1 cellular context compared by ENCODE assay signal in the genomic region with DNA sequence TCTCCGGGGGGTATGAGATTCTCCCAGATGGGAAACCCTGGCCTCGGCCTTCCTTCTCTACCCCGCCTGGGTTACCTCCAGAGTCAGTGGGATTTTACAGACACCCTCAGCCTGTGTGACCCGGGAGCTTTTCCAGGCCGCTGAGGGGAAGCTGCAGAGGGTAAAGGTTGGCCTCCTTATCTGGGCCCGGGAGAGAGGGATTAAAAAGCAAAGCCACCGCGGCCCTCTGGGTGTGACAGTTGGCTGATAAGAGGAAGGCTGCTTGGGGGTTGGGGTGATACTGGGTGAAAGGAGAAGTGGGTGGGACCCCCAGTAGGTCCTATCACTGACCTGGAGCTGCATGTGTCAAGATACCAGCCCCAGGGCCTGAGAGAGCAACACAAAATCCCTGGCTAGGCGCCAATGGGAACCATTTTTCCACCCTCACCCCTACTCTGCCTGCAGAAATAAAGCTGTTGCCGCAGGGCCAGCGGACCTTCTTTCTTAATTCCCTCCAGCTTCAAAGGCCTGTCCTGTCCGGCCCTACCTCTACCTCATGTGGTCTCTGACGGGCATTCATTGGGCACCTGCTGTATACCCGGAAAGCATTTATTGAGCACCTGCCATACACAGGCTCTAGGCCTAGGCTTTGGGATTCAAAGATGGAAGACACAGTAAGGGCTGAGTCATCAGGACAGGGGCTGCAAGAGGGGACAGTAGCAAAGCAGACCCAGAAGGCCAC.
TF ChIP-seq lines count a peak whose summit lies in the region.

No MANE protein-coding gene starts in this region.

TF ChIP-seq in HepG2, 621 proteins besides CTCF, POLR2A, EP300 and RAD21 (continued from another document and continues in another):
- TF ChIP-seq, protein P1, sequence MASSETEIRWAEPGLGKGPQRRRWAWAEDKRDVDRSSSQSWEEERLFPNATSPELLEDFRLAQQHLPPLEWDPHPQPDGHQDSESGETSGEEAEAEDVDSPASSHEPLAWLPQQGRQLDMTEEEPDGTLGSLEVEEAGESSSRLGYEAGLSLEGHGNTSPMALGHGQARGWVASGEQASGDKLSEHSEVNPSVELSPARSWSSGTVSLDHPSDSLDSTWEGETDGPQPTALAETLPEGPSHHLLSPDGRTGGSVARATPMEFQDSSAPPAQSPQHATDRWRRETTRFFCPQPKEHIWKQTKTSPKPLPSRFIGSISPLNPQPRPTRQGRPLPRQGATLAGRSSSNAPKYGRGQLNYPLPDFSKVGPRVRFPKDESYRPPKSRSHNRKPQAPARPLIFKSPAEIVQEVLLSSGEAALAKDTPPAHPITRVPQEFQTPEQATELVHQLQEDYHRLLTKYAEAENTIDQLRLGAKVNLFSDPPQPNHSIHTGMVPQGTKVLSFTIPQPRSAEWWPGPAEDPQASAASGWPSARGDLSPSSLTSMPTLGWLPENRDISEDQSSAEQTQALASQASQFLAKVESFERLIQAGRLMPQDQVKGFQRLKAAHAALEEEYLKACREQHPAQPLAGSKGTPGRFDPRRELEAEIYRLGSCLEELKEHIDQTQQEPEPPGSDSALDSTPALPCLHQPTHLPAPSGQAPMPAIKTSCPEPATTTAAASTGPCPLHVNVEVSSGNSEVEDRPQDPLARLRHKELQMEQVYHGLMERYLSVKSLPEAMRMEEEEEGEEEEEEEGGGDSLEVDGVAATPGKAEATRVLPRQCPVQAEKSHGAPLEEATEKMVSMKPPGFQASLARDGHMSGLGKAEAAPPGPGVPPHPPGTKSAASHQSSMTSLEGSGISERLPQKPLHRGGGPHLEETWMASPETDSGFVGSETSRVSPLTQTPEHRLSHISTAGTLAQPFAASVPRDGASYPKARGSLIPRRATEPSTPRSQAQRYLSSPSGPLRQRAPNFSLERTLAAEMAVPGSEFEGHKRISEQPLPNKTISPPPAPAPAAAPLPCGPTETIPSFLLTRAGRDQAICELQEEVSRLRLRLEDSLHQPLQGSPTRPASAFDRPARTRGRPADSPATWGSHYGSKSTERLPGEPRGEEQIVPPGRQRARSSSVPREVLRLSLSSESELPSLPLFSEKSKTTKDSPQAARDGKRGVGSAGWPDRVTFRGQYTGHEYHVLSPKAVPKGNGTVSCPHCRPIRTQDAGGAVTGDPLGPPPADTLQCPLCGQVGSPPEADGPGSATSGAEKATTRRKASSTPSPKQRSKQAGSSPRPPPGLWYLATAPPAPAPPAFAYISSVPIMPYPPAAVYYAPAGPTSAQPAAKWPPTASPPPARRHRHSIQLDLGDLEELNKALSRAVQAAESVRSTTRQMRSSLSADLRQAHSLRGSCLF (CRISPR knock-in tag; IDR thresholded peaks at IDR 0.05; ENCODE audit: borderline replicate concordance), result no peak
- no peak for TF ChIP-seq ZNF768 (CRISPR knock-in tag; IDR thresholded peaks at IDR 0.05)
- no peak; the same call in 1 of the 2 replicates for TF ChIP-seq ZNF713 (CRISPR knock-in tag; IDR thresholded peaks at IDR 0.05)
- TF ChIP-seq CCDC6 (CRISPR knock-in tag; IDR thresholded peaks at IDR 0.05), result peak; percentile 86; the same call in 1 of the 2 replicates
- TF ChIP-seq ZBTB1 (CRISPR knock-in tag; IDR thresholded peaks at IDR 0.05; ENCODE audit: borderline replicate concordance), result no peak
- peak; percentile 42; the same call in 1 of the 2 replicates for TF ChIP-seq MLLT10 (CRISPR knock-in tag; IDR thresholded peaks at IDR 0.05)
- peak; percentile 8; the same call in 1 of the 2 replicates for TF ChIP-seq ZSCAN12 (CRISPR knock-in tag; IDR thresholded peaks at IDR 0.05)
- TF ChIP-seq TOE1 (CRISPR knock-in tag; IDR thresholded peaks at IDR 0.05), result peak; percentile 97
- TF ChIP-seq ARHGAP35 (CRISPR knock-in tag; IDR thresholded peaks at IDR 0.05; ENCODE audit: borderline replicate concordance), result peak; percentile 35; the same call in 1 of the 2 replicates
- no peak for TF ChIP-seq ZNF530 (CRISPR knock-in tag; IDR thresholded peaks at IDR 0.05; ENCODE audit: low read depth)
- TF ChIP-seq ZNF468 (CRISPR knock-in tag; IDR thresholded peaks at IDR 0.05), result no peak
- TF ChIP-seq ZC3H4 (CRISPR knock-in tag; IDR thresholded peaks at IDR 0.05; ENCODE audit: borderline replicate concordance), result no peak
- TF ChIP-seq, protein P2, sequence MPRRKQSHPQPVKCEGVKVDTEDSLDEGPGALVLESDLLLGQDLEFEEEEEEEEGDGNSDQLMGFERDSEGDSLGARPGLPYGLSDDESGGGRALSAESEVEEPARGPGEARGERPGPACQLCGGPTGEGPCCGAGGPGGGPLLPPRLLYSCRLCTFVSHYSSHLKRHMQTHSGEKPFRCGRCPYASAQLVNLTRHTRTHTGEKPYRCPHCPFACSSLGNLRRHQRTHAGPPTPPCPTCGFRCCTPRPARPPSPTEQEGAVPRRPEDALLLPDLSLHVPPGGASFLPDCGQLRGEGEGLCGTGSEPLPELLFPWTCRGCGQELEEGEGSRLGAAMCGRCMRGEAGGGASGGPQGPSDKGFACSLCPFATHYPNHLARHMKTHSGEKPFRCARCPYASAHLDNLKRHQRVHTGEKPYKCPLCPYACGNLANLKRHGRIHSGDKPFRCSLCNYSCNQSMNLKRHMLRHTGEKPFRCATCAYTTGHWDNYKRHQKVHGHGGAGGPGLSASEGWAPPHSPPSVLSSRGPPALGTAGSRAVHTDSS (CRISPR knock-in tag; conservative IDR thresholded peaks at IDR 0.05), result no peak
- TF ChIP-seq, protein P3, sequence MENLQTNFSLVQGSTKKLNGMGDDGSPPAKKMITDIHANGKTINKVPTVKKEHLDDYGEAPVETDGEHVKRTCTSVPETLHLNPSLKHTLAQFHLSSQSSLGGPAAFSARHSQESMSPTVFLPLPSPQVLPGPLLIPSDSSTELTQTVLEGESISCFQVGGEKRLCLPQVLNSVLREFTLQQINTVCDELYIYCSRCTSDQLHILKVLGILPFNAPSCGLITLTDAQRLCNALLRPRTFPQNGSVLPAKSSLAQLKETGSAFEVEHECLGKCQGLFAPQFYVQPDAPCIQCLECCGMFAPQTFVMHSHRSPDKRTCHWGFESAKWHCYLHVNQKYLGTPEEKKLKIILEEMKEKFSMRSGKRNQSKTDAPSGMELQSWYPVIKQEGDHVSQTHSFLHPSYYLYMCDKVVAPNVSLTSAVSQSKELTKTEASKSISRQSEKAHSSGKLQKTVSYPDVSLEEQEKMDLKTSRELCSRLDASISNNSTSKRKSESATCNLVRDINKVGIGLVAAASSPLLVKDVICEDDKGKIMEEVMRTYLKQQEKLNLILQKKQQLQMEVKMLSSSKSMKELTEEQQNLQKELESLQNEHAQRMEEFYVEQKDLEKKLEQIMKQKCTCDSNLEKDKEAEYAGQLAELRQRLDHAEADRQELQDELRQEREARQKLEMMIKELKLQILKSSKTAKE (CRISPR knock-in tag; IDR thresholded peaks at IDR 0.05; ENCODE audit: borderline replicate concordance), result peak; percentile 97
- no peak for TF ChIP-seq NBN (conservative IDR thresholded peaks at IDR 0.05)
- peak; percentile 96 for TF ChIP-seq ZSCAN29 (CRISPR knock-in tag; conservative IDR thresholded peaks at IDR 0.05)
- TF ChIP-seq, protein P4, sequence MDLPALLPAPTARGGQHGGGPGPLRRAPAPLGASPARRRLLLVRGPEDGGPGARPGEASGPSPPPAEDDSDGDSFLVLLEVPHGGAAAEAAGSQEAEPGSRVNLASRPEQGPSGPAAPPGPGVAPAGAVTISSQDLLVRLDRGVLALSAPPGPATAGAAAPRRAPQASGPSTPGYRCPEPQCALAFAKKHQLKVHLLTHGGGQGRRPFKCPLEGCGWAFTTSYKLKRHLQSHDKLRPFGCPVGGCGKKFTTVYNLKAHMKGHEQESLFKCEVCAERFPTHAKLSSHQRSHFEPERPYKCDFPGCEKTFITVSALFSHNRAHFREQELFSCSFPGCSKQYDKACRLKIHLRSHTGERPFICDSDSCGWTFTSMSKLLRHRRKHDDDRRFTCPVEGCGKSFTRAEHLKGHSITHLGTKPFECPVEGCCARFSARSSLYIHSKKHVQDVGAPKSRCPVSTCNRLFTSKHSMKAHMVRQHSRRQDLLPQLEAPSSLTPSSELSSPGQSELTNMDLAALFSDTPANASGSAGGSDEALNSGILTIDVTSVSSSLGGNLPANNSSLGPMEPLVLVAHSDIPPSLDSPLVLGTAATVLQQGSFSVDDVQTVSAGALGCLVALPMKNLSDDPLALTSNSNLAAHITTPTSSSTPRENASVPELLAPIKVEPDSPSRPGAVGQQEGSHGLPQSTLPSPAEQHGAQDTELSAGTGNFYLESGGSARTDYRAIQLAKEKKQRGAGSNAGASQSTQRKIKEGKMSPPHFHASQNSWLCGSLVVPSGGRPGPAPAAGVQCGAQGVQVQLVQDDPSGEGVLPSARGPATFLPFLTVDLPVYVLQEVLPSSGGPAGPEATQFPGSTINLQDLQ (CRISPR knock-in tag; IDR thresholded peaks at IDR 0.05), result peak; percentile 72; the same call in 1 of the 2 replicates
- TF ChIP-seq ZNF556 (CRISPR knock-in tag; IDR thresholded peaks at IDR 0.05; ENCODE audit: borderline replicate concordance), result peak; percentile 93
- TF ChIP-seq ZNF720 (CRISPR knock-in tag; IDR thresholded peaks at IDR 0.05), result no peak
- no peak for TF ChIP-seq ZKSCAN1 (IDR thresholded peaks at IDR 0.05; ENCODE audit: low read length)
- TF ChIP-seq, protein P5, sequence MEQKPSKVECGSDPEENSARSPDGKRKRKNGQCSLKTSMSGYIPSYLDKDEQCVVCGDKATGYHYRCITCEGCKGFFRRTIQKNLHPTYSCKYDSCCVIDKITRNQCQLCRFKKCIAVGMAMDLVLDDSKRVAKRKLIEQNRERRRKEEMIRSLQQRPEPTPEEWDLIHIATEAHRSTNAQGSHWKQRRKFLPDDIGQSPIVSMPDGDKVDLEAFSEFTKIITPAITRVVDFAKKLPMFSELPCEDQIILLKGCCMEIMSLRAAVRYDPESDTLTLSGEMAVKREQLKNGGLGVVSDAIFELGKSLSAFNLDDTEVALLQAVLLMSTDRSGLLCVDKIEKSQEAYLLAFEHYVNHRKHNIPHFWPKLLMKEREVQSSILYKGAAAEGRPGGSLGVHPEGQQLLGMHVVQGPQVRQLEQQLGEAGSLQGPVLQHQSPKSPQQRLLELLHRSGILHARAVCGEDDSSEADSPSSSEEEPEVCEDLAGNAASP (CRISPR knock-in tag; IDR thresholded peaks at IDR 0.05; ENCODE audit: borderline replicate concordance), result peak; percentile 97; the same call in 1 of the 2 replicates
- TF ChIP-seq, protein P6, sequence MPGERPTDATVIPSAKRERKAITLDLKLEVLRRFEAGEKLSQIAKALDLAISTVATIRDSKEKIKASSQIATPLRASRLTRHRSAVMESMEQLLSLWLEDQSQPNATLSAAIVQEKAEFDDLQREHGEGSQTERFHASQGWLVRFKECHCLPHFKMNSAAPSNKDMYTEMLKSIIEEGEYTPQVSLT (CRISPR knock-in tag; IDR thresholded peaks at IDR 0.05; ENCODE audit: borderline replicate concordance, low read depth), result no peak
- TF ChIP-seq, protein P7, sequence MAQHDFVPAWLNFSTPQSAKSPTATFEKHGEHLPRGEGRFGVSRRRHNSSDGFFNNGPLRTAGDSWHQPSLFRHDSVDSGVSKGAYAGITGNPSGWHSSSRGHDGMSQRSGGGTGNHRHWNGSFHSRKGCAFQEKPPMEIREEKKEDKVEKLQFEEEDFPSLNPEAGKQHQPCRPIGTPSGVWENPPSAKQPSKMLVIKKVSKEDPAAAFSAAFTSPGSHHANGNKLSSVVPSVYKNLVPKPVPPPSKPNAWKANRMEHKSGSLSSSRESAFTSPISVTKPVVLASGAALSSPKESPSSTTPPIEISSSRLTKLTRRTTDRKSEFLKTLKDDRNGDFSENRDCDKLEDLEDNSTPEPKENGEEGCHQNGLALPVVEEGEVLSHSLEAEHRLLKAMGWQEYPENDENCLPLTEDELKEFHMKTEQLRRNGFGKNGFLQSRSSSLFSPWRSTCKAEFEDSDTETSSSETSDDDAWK (CRISPR knock-in tag; IDR thresholded peaks at IDR 0.05), result no peak
- TF ChIP-seq ZNF354B (CRISPR knock-in tag; IDR thresholded peaks at IDR 0.05), result no peak
- TF ChIP-seq HCFC1 (IDR thresholded peaks at IDR 0.05; ENCODE audit: low read depth, low read length), result no peak
- peak; percentile 76 for TF ChIP-seq CBX1 (IDR thresholded peaks at IDR 0.05; ENCODE audit: low read depth)
- TF ChIP-seq SRSF4 (IDR thresholded peaks at IDR 0.05; ENCODE audit: low read depth, low read length, poor library complexity, severe bottlenecking), result no peak
- TF ChIP-seq, protein P8, sequence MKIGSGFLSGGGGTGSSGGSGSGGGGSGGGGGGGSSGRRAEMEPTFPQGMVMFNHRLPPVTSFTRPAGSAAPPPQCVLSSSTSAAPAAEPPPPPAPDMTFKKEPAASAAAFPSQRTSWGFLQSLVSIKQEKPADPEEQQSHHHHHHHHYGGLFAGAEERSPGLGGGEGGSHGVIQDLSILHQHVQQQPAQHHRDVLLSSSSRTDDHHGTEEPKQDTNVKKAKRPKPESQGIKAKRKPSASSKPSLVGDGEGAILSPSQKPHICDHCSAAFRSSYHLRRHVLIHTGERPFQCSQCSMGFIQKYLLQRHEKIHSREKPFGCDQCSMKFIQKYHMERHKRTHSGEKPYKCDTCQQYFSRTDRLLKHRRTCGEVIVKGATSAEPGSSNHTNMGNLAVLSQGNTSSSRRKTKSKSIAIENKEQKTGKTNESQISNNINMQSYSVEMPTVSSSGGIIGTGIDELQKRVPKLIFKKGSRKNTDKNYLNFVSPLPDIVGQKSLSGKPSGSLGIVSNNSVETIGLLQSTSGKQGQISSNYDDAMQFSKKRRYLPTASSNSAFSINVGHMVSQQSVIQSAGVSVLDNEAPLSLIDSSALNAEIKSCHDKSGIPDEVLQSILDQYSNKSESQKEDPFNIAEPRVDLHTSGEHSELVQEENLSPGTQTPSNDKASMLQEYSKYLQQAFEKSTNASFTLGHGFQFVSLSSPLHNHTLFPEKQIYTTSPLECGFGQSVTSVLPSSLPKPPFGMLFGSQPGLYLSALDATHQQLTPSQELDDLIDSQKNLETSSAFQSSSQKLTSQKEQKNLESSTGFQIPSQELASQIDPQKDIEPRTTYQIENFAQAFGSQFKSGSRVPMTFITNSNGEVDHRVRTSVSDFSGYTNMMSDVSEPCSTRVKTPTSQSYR (CRISPR knock-in tag; IDR thresholded peaks at IDR 0.05; ENCODE audit: borderline replicate concordance), result peak; percentile 100
- TF ChIP-seq, protein P9, sequence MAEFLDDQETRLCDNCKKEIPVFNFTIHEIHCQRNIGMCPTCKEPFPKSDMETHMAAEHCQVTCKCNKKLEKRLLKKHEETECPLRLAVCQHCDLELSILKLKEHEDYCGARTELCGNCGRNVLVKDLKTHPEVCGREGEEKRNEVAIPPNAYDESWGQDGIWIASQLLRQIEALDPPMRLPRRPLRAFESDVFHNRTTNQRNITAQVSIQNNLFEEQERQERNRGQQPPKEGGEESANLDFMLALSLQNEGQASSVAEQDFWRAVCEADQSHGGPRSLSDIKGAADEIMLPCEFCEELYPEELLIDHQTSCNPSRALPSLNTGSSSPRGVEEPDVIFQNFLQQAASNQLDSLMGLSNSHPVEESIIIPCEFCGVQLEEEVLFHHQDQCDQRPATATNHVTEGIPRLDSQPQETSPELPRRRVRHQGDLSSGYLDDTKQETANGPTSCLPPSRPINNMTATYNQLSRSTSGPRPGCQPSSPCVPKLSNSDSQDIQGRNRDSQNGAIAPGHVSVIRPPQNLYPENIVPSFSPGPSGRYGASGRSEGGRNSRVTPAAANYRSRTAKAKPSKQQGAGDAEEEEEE (CRISPR knock-in tag; IDR thresholded peaks at IDR 0.05; ENCODE audit: borderline replicate concordance), result no peak
- TF ChIP-seq, protein P10, sequence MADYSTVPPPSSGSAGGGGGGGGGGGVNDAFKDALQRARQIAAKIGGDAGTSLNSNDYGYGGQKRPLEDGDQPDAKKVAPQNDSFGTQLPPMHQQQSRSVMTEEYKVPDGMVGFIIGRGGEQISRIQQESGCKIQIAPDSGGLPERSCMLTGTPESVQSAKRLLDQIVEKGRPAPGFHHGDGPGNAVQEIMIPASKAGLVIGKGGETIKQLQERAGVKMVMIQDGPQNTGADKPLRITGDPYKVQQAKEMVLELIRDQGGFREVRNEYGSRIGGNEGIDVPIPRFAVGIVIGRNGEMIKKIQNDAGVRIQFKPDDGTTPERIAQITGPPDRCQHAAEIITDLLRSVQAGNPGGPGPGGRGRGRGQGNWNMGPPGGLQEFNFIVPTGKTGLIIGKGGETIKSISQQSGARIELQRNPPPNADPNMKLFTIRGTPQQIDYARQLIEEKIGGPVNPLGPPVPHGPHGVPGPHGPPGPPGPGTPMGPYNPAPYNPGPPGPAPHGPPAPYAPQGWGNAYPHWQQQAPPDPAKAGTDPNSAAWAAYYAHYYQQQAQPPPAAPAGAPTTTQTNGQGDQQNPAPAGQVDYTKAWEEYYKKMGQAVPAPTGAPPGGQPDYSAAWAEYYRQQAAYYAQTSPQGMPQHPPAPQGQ (CRISPR knock-in tag; IDR thresholded peaks at IDR 0.05; ENCODE audit: borderline replicate concordance), result no peak
